Comparison of ENCODE assay signal across 8 cellular contexts in the genomic region with DNA sequence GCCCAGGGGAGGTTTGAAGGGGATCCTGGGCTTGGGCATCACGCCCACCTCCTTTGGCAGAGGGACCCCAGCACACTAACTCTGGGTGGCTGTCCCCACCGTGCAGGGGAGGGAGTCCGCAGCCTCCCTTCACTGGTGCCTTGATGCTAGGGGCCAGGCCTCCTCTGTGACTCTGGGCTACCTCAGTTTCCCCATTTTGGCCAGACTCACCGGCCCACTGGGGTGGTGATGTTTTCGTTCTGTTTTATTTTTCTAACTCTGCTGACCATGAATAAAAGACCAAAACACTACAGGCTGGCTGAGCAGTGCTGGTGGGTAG. TPM values are rescaled to one million over a fixed set of nuclear protein-coding genes. Genes with fewer than 3 reads are reported as not detected.
A peak's percentile ranks its signal among the peaks of the same experiment; 100 is the strongest.
DNase-seq lines count a peak whose midpoint lies in the region; ATAC-seq and TF ChIP-seq lines count a peak whose summit lies in the region.

No MANE protein-coding gene starts in this region.

- H3K36me3 Mint-ChIP-seq in CD14-positive monocyte = peaks cover 44% of the 10 kb centered on the region in 2 donors

- intact Hi-C loops in CD14-positive monocyte (cut with micrococcal nuclease) (no loop called here), head of caudate nucleus (cut with DNase I) (no loop called here)

- H3K27me3 Mint-ChIP-seq in CD14-positive monocyte (ENCODE audit: low read depth in 3 of 3) = peaks cover 2 to 4% (median 3%) of the 10 kb centered on the region in 3 donors

- H3K4me1 ChIP-seq in NT2/D1 (ENCODE audit: insufficient read depth, insufficient read length) = peaks cover 7% of the 10 kb centered on the region
- H3K4me1 ChIP-seq in effector memory CD4-positive, alpha-beta T cell (ENCODE audit: control insufficient read depth, insufficient read depth, low read length, poor library complexity, severe bottlenecking) = peaks cover 14% of the 10 kb centered on the region
- H3K4me1 ChIP-seq in neutrophil (ENCODE audit: control insufficient read depth in 1 of 2, insufficient read depth in 1 of 2, low read depth in 1 of 2, low read length in 1 of 2) = peaks cover 28 to 38% of the 10 kb centered on the region in 2 experiments

- DNase-seq in CD14-positive monocyte (ENCODE audit: low spot score) (no peak), NT2/D1 (ENCODE audit: low read depth, low spot score) (no peak), head of caudate nucleus (no peak), COLO829 (ENCODE audit: low spot score) (no peak), hepatic stellate cell (ENCODE audit: low spot score) (no peak)
- DNase-seq in effector memory CD4-positive, alpha-beta T cell = no peak

- H3K27me3 ChIP-seq in NT2/D1 (ENCODE audit: insufficient read depth, insufficient read length) (no peaks in the 10 kb centered on the region), neutrophil (no peaks in the 10 kb centered on the region)
- H3K27me3 ChIP-seq in effector memory CD4-positive, alpha-beta T cell (replicated peaks; ENCODE audit: control insufficient read depth, insufficient read depth, low read length, poor library complexity, severe bottlenecking) = no peaks in the 10 kb centered on the region

- peak overlapping the region; percentile 73 for H3K27ac ChIP-seq in effector memory CD4-positive, alpha-beta T cell (ENCODE audit: insufficient read depth, low read length, poor library complexity, severe bottlenecking)
- peak overlapping the region; percentile 36 for H3K27ac ChIP-seq in neutrophil

- H3K9me3 ChIP-seq in NT2/D1 (ENCODE audit: insufficient read depth, low read length) (no peaks in the 10 kb centered on the region), neutrophil (no peaks in the 10 kb centered on the region)
- H3K9me3 ChIP-seq in effector memory CD4-positive, alpha-beta T cell (ENCODE audit: control insufficient read depth, low read length) = no peaks in the 10 kb centered on the region

- H3K4me3 ChIP-seq in NT2/D1 (ENCODE audit: insufficient read length, low read depth) = peak overlapping the region; percentile 86
- peak overlapping the region; percentile 51 for H3K4me3 ChIP-seq in effector memory CD4-positive, alpha-beta T cell (ENCODE audit: insufficient read depth, low read depth, low read length, poor library complexity, severe bottlenecking)
- H3K4me3 ChIP-seq in neutrophil (ENCODE audit: low read depth in 1 of 2, low read length in 1 of 2) = peak overlapping the region; percentile 51 to 58

- peak overlapping the region; percentile 64 for H3K9ac ChIP-seq in NT2/D1 (ENCODE audit: insufficient read length, low read depth)

- H3K4me3 Mint-ChIP-seq in CD14-positive monocyte = peak overlapping the region; percentile 83 to 94

- peaks cover 51% of the 10 kb centered on the region for H3K36me3 ChIP-seq in NT2/D1 (ENCODE audit: insufficient read depth, insufficient read length, low read length)
- H3K36me3 ChIP-seq in effector memory CD4-positive, alpha-beta T cell (ENCODE audit: control insufficient read depth, insufficient read depth, low read length) = peaks cover 9% of the 10 kb centered on the region
- H3K36me3 ChIP-seq in neutrophil = peaks cover 58% of the 10 kb centered on the region

- TF ChIP-seq CTCF in CD14-positive monocyte (IDR thresholded peaks at IDR 0.05) = no peak
- no peak for TF ChIP-seq CTCF in neutrophil (IDR thresholded peaks at IDR 0.05)

- no peaks in the 10 kb centered on the region for H3K9me3 Mint-ChIP-seq in CD14-positive monocyte

- H3K27ac Mint-ChIP-seq in CD14-positive monocyte = peak overlapping the region in 4 of 7 donors; percentile 36 to 88 (median 53)

- H3K4me1 Mint-ChIP-seq in CD14-positive monocyte = peaks cover 44% of the 10 kb centered on the region

- no peak for ATAC-seq in HG03439 (IDR thresholded peaks at IDR 0.05; ENCODE audit: unreplicated experiment)

RNA-seq across cellular contexts. Expression of a gene that starts 0.5 kb away (rescaled TPM):
- 1 to 10 TPM; 1.9 to 5.9 TPM for polyA plus RNA-seq in CD14-positive monocyte

RNA-seq across cellular contexts. Expression of a gene that starts 8.2 kb away (rescaled TPM):
- polyA plus RNA-seq in CD14-positive monocyte = 10 to 100 TPM; 26.9 to 29.6 TPM

RNA-seq across cellular contexts. Expression of a gene that starts 14.2 kb away (rescaled TPM):
- 10 to 100 TPM; 18.8 to 19.3 TPM for polyA plus RNA-seq in CD14-positive monocyte

RNA-seq across cellular contexts. Expression of a gene that starts 22.8 kb away (rescaled TPM):
- polyA plus RNA-seq in CD14-positive monocyte = under 1 TPM; 0.57 to 0.76 TPM

RNA-seq across cellular contexts. Expression of a gene that starts 29.0 kb away (rescaled TPM):
- polyA plus RNA-seq in CD14-positive monocyte = not detected
